ENCODE assay signal across 14 cellular contexts in genomic region chr1:248793592-248793991, GRCh38. TPM values are rescaled to one million over a fixed set of nuclear protein-coding genes. Genes with fewer than 3 reads are reported as not detected.
DNase-seq lines count a peak whose midpoint lies in the region; ATAC-seq, FAIRE-seq and TF ChIP-seq lines count a peak whose summit lies in the region.
"Had no signal": no experiment of that assay in that cellular context is flagged by ENCODE, and none has a peak within 500 bp of the region (broad histone marks: within the 10 kb centered on the region; RNA-seq: fewer than 3 reads in every experiment).

No MANE protein-coding gene starts in this region.

- H3K27me3 ChIP-seq in GM12878 (replicated peaks in 1 of 2; ENCODE audit: control insufficient read depth in 2 of 2, insufficient read depth in 2 of 2, low read length in 1 of 2) (no peaks in the 10 kb centered on the region), HAP-1 (ENCODE audit: low read depth) (peaks cover 8% of the 10 kb centered on the region; the same call in 1 of the 2 replicates)
- H3K27me3 ChIP-seq in CD8-positive, alpha-beta memory T cell (ENCODE audit: insufficient read depth, low read length, poor library complexity, severe bottlenecking) = no peaks in the 10 kb centered on the region
- H3K27me3 ChIP-seq: brain microvascular endothelial cell had no signal

- H3K9me3 Mint-ChIP-seq in CD8-positive, alpha-beta memory T cell = peaks cover 7 to 21% (median 17%) of the 10 kb centered on the region in 5 donors

- H3K4me2 ChIP-seq in GM12878 (ENCODE audit: control insufficient read depth, insufficient read depth) (no peak overlapping the region), OCI-LY7 (ENCODE audit: low read length) (no peak overlapping the region)

- H3K9me3 ChIP-seq in GM12878 (replicated peaks; ENCODE audit: control insufficient read depth, insufficient read depth, low read length) (peaks cover 4% of the 10 kb centered on the region; the same call in 2 of the 3 replicates), OCI-LY7 (ENCODE audit: low read length) (no peaks in the 10 kb centered on the region), HAP-1 (no peaks in the 10 kb centered on the region)
- no peaks in the 10 kb centered on the region for H3K9me3 ChIP-seq in CD8-positive, alpha-beta memory T cell (ENCODE audit: low read length)
- H3K9me3 ChIP-seq: thoracic aorta had no signal

- no peak overlapping the region for H3K4me3 Mint-ChIP-seq in CD8-positive, alpha-beta memory T cell

- H3K4me1 ChIP-seq in GM12878 (ENCODE audit: control insufficient read depth, insufficient read depth, low read length) = peaks cover 18% of the 10 kb centered on the region
- H3K4me1 ChIP-seq in OCI-LY7 (ENCODE audit: insufficient read depth, low read length, poor library complexity, severe bottlenecking) = no peaks in the 10 kb centered on the region
- no peaks in the 10 kb centered on the region for H3K4me1 ChIP-seq in CD8-positive, alpha-beta memory T cell (ENCODE audit: insufficient read depth, low read length)
- H3K4me1 ChIP-seq in HAP-1 = no peaks in the 10 kb centered on the region
- H3K4me1 ChIP-seq: gastroesophageal sphincter had no signal

- no peaks in the 10 kb centered on the region for H3K79me2 ChIP-seq in GM12878 (ENCODE audit: control insufficient read depth, insufficient read depth, low read length)
- H3K79me2 ChIP-seq in OCI-LY7 (ENCODE audit: insufficient read depth, low read depth, low read length) = no peaks in the 10 kb centered on the region

- H3K27me3 Mint-ChIP-seq in CD8-positive, alpha-beta memory T cell = peaks cover 8 to 16% of the 10 kb centered on the region in 2 donors

- ATAC-seq in GM18868 (IDR thresholded peaks at IDR 0.05; ENCODE audit: unreplicated experiment) = peak; percentile 91
- peak; percentile 85 for ATAC-seq in GM21381 (IDR thresholded peaks at IDR 0.05; ENCODE audit: unreplicated experiment)
- peak; percentile 75 for ATAC-seq in HG03066 (IDR thresholded peaks at IDR 0.05; ENCODE audit: low read depth, unreplicated experiment)
- ATAC-seq in GM12878 = peak; percentile 97
- ATAC-seq: gastroesophageal sphincter, HCT116 had no signal

- no peak overlapping the region for H3K4me3 ChIP-seq in GM12878
- no peak overlapping the region for H3K4me3 ChIP-seq in OCI-LY7 (ENCODE audit: low read depth, low read length, poor library complexity, severe bottlenecking)
- H3K4me3 ChIP-seq in CD8-positive, alpha-beta memory T cell (ENCODE audit: low read length) = no peak overlapping the region
- H3K4me3 ChIP-seq in HAP-1 = no peak overlapping the region
- H3K4me3 ChIP-seq: gastroesophageal sphincter, SK-N-MC, thoracic aorta had no signal

- H3K36me3 ChIP-seq in GM12878 (ENCODE audit: control insufficient read depth in 2 of 2, insufficient read depth in 2 of 2, low read length in 1 of 2) (no peaks in the 10 kb centered on the region), OCI-LY7 (ENCODE audit: insufficient read depth, low read length) (no peaks in the 10 kb centered on the region), HAP-1 (replicated peaks) (no peaks in the 10 kb centered on the region)
- no peaks in the 10 kb centered on the region for H3K36me3 ChIP-seq in CD8-positive, alpha-beta memory T cell (ENCODE audit: insufficient read depth, low read length)
- H3K36me3 ChIP-seq: brain microvascular endothelial cell, gastroesophageal sphincter, thoracic aorta had no signal

- H3K9me2 ChIP-seq in OCI-LY7 (ENCODE audit: insufficient read depth, low read length) = no peaks in the 10 kb centered on the region

- peaks cover 0 to 7% (median 0%) of the 10 kb centered on the region in 3 donors for H3K36me3 Mint-ChIP-seq in CD8-positive, alpha-beta memory T cell

- POLR2A ChIA-PET in GM12878 (lab: Charles Lee) = interaction anchor here (1.6 kb wide), 1 partner anchor 12 kb away, joined by 5 read pairs; no protein-coding TSS in a partner anchor
- POLR2A ChIA-PET in OCI-LY7 (lab: Charles Lee) = interaction anchor here (2.2 kb wide), 1 partner anchor 11 kb away, joined by 9 read pairs; no protein-coding TSS in a partner anchor
- POLR2A ChIA-PET in CD8-positive, alpha-beta memory T cell (lab: Charles Lee) = no interaction called here

- BruUV-seq in GM12878 (replicated peaks; lab: Mats Ljungman, UMichigan) (no TSS peak), OCI-LY7 (replicated peaks; lab: Mats Ljungman, UMichigan) (no TSS peak)

- SMC1A ChIA-PET in GM12878 (lab: Charles Lee; ENCODE audit: uncharacterized antibody, unreplicated experiment) = interaction anchor here (0.8 to 7.2 kb wide), 7 partner anchors 12 to 389 kb away, joined by 3 to 89 read pairs (median 4); no protein-coding TSS in a partner anchor

- H2AFZ ChIP-seq in GM12878 (ENCODE audit: control insufficient read depth, low read depth, low read length) (no peak overlapping the region), OCI-LY7 (ENCODE audit: low read length) (no peak overlapping the region)

- TF ChIP-seq RAD21 in GM12878 (IDR thresholded peaks at IDR 0.05; ENCODE audit: insufficient read depth, low read depth, low read length) = 0 out of 2 replicates have a peak, but pooled peaks have one; percentile 9

- intact Hi-C loops in GM12878 (cut with micrococcal nuclease; ENCODE audit: unreplicated experiment) (loop anchor here (1.0 to 5.0 kb wide), 4 partner anchors 12 to 366 kb away; partner anchors contain the start of gene LYPD8), OCI-LY7 (cut with micrococcal nuclease; ENCODE audit: unreplicated experiment) (no loop called here)

- in situ Hi-C loops in GM12878 (cut with MboI) (no loop called here), HAP-1 (cut with MboI; ENCODE audit: low sequenced_read_pairs) (no loop called here)

- H3K27ac Mint-ChIP-seq in CD8-positive, alpha-beta memory T cell = no peak overlapping the region

- CTCF ChIA-PET in GM12878 (lab: Yijun Ruan, JAX) = interaction anchor here (0.8 to 2.8 kb wide), 2 partner anchors 12 to 389 kb away, joined by 3 to 20 read pairs; no protein-coding TSS in a partner anchor
- CTCF ChIA-PET in OCI-LY7 (lab: Charles Lee; ENCODE audit: unreplicated experiment) = no interaction called here
- CTCF ChIA-PET in CD8-positive, alpha-beta memory T cell (lab: Charles Lee) = no interaction called here

- TF ChIP-seq EP300 in GM12878 (IDR thresholded peaks at IDR 0.05; ENCODE audit: borderline replicate concordance in 1 of 2, control insufficient read depth in 1 of 2, low read depth in 2 of 2, low read length in 2 of 2) = peak in 1 of 2 experiments; percentile 86; a peak in 2 of 4 replicates

- FAIRE-seq in GM12878 (lab: Jason Lieb, UNC) = peak; percentile 81

- RAD21 ChIA-PET in GM12878 (lab: Charles Lee; ENCODE audit: unreplicated experiment) = interaction anchor here (1.2 to 4.6 kb wide), 5 partner anchors 11 to 550 kb away, joined by 4 to 43 read pairs (median 5); no protein-coding TSS in a partner anchor

- DNase-seq in GM12878 (ENCODE audit: low read depth, low spot score) (peak; percentile 82), OCI-LY7 (ENCODE audit: low spot score) (no peak), NCI-H748 (lab: John Stamatoyannopoulos, UW; ENCODE audit: unreplicated experiment) (no peak), HAP-1 (ENCODE audit: low spot score in 2 of 2) (no peak)
- DNase-seq in CD8-positive, alpha-beta memory T cell = no peak
- DNase-seq: brain microvascular endothelial cell had no signal

- TF ChIP-seq POLR2A in GM12878 (IDR thresholded peaks at IDR 0.05; ENCODE audit: low read depth, low read length) = no peak

- no peak overlapping the region for H3K9ac ChIP-seq in GM12878 (ENCODE audit: control insufficient read depth, insufficient read depth, low read length)

- no peaks in the 10 kb centered on the region for H4K20me1 ChIP-seq in GM12878 (ENCODE audit: control insufficient read depth, insufficient read depth)
- H4K20me1 ChIP-seq in OCI-LY7 (ENCODE audit: insufficient read depth, low read length) = no peaks in the 10 kb centered on the region

- H3K4me1 Mint-ChIP-seq in CD8-positive, alpha-beta memory T cell = no peaks in the 10 kb centered on the region

- TF ChIP-seq CTCF in GM12878 (IDR thresholded peaks at IDR 0.05 in 2 of 3, conservative IDR thresholded peaks at IDR 0.05 in 1 of 3; ENCODE audit: control insufficient read depth in 2 of 3, extremely low read depth in 1 of 3, insufficient read depth in 1 of 3, low read depth in 3 of 3, low read length in 3 of 3) (no peak), OCI-LY7 (conservative IDR thresholded peaks at IDR 0.05; ENCODE audit: low read length) (no peak)

- no peak overlapping the region for H3K27ac ChIP-seq in GM12878 (ENCODE audit: control insufficient read depth, insufficient read depth)
- no peak overlapping the region for H3K27ac ChIP-seq in OCI-LY7 (ENCODE audit: low read depth, low read length, poor library complexity, severe bottlenecking)
- no peak overlapping the region for H3K27ac ChIP-seq in CD8-positive, alpha-beta memory T cell (ENCODE audit: low read depth, low read length)
- H3K27ac ChIP-seq: brain microvascular endothelial cell, gastroesophageal sphincter, SK-N-MC, thoracic aorta had no signal

RNA-seq across cellular contexts. Expression of gene SH3BP5L, which starts 32.1 kb away (rescaled TPM):
- total RNA-seq in GM12878 (2013; cell fraction: nucleolus; rRNA removed) = 40.1 and 48.2 TPM in 2 replicates
- total RNA-seq in GM12878 (2014; rRNA removed) = 14.3 and 16.7 TPM in 2 replicates
- total RNA-seq in GM12878 (2014; rRNA removed; fragmentation: Illumina TruSeq; extraction: Trizol) = 9.6 and 10.4 TPM in 2 replicates
- total RNA-seq in GM12878 (2021) = 16.8 and 19.1 TPM in 2 replicates
- 4.1 TPM for polyA plus RNA-seq in GM12878 (2011; ENCODE audit: low read depth)
- polyA plus RNA-seq in GM12878 (2011; rRNA removed) = 15.4 and 22.8 TPM in 2 replicates
- polyA plus RNA-seq in GM12878 (2011; cell fraction: cytosol; rRNA removed) = 27.9 and 32.8 TPM in 2 replicates
- polyA plus RNA-seq in GM12878 (2011; cell fraction: nucleus; rRNA removed) = 68.4 and 69.3 TPM in 2 replicates
- polyA plus RNA-seq in GM12878 (2012) = 6.9 and 9.9 TPM in 2 replicates
- 6.5 and 11.4 TPM in 2 replicates for polyA plus RNA-seq in GM12878 (2014; fragmentation: Illumina TruSeq; extraction: Trizol)
- 1 to 10 TPM; 1.1 to 1.6 TPM for polyA plus RNA-seq in GM12878 (2014; fragmentation: Nextera tagmentation; extraction: Ambion mirVana)
- polyA plus RNA-seq in GM12878 (2014; rRNA removed) = 16.1 and 17.4 TPM in 2 replicates
- 1 to 10 TPM; 2.1 TPM for polyA plus RNA-seq in GM12878 (2016; fragmentation: Nextera tagmentation; extraction: Ambion mirVana)
- 21.9 and 25.0 TPM in 2 replicates for polyA minus RNA-seq in GM12878 (2011; rRNA and poly(A)+ RNA removed)
- 5.5 and 7.5 TPM in 2 replicates for polyA minus RNA-seq in GM12878 (2011; cell fraction: cytosol; rRNA and poly(A)+ RNA removed)
- 22.6 and 39.8 TPM in 2 replicates for polyA minus RNA-seq in GM12878 (2011; cell fraction: nucleus; rRNA and poly(A)+ RNA removed)
- 14.5 and 16.9 TPM in 2 replicates for total RNA-seq in OCI-LY7 (2014; rRNA removed; shearing (Covaris generic))
- total RNA-seq in OCI-LY7 (2022) = 21.8 and 24.5 TPM in 2 replicates
- total RNA-seq in CD8-positive, alpha-beta memory T cell = 10 to 100 TPM; 20.1 to 21.8 TPM
- polyA plus RNA-seq in CD8-positive, alpha-beta memory T cell = 3.8 TPM

RNA-seq across cellular contexts. Expression of gene LYPD8, which starts 38.0 kb away (rescaled TPM):
- not detected in 2 replicates for total RNA-seq in GM12878 (2013; cell fraction: nucleolus; rRNA removed)
- not detected in 2 replicates for total RNA-seq in GM12878 (2014; rRNA removed)
- 0.13 TPM in 1 of 2 replicates, not detected in the other for total RNA-seq in GM12878 (2014; rRNA removed; fragmentation: Illumina TruSeq; extraction: Trizol)
- total RNA-seq in GM12878 (2021) = not detected in 2 replicates
- not detected for polyA plus RNA-seq in GM12878 (2011; ENCODE audit: low read depth)
- not detected in 2 replicates for polyA plus RNA-seq in GM12878 (2011; rRNA removed)
- 0.04 TPM in 1 of 2 replicates, not detected in the other for polyA plus RNA-seq in GM12878 (2011; cell fraction: cytosol; rRNA removed)
- polyA plus RNA-seq in GM12878 (2011; cell fraction: nucleus; rRNA removed) = not detected in 2 replicates
- not detected in 2 replicates for polyA plus RNA-seq in GM12878 (2012)
- polyA plus RNA-seq in GM12878 (2014; fragmentation: Illumina TruSeq; extraction: Trizol) = not detected in 2 replicates
- under 1 TPM; 0.18 to 0.40 TPM for polyA plus RNA-seq in GM12878 (2014; fragmentation: Nextera tagmentation; extraction: Ambion mirVana)
- 0.06 TPM in 1 of 2 replicates, not detected in the other for polyA plus RNA-seq in GM12878 (2014; rRNA removed)
- polyA plus RNA-seq in GM12878 (2016; fragmentation: Nextera tagmentation; extraction: Ambion mirVana) = not detected
- 0.21 TPM in 1 of 2 replicates, not detected in the other for polyA minus RNA-seq in GM12878 (2011; rRNA and poly(A)+ RNA removed)
- not detected in 2 replicates for polyA minus RNA-seq in GM12878 (2011; cell fraction: cytosol; rRNA and poly(A)+ RNA removed)
- not detected in 2 replicates for polyA minus RNA-seq in GM12878 (2011; cell fraction: nucleus; rRNA and poly(A)+ RNA removed)
- not detected in 2 replicates for total RNA-seq in OCI-LY7 (2014; rRNA removed; shearing (Covaris generic))
- not detected in 2 replicates for total RNA-seq in OCI-LY7 (2022)
- total RNA-seq in CD8-positive, alpha-beta memory T cell = not detected
- polyA plus RNA-seq in CD8-positive, alpha-beta memory T cell = not detected
- total RNA-seq: gastroesophageal sphincter, mononuclear cell, thoracic aorta had no signal

RNA-seq across cellular contexts. Expression of gene ZNF672, which starts 44.4 kb away (rescaled TPM):
- 39.8 and 45.8 TPM in 2 replicates for total RNA-seq in GM12878 (2013; cell fraction: nucleolus; rRNA removed)
- total RNA-seq in GM12878 (2014; rRNA removed) (37.9 and 43.5 TPM in 2 replicates), GM12878 (2014; rRNA removed; fragmentation: Illumina TruSeq; extraction: Trizol) (13.9 and 14.1 TPM in 2 replicates), GM12878 (2021) (48.6 and 51.3 TPM in 2 replicates), OCI-LY7 (2022) (50.0 and 52.7 TPM in 2 replicates)
- 14.2 TPM for polyA plus RNA-seq in GM12878 (2011; ENCODE audit: low read depth)
- polyA plus RNA-seq in GM12878 (2011; rRNA removed) (33.7 and 48.7 TPM in 2 replicates), GM12878 (2014; fragmentation: Illumina TruSeq; extraction: Trizol) (13.6 and 17.2 TPM in 2 replicates), GM12878 (2014; fragmentation: Nextera tagmentation; extraction: Ambion mirVana) (1 to 10 TPM; 2.9 to 5.2 TPM), GM12878 (2014; rRNA removed) (39.4 and 45.6 TPM in 2 replicates), GM12878 (2016; fragmentation: Nextera tagmentation; extraction: Ambion mirVana) (10 to 100 TPM; 40.2 to 41.7 TPM)
- 66.9 and 77.2 TPM in 2 replicates for polyA plus RNA-seq in GM12878 (2011; cell fraction: cytosol; rRNA removed)
- polyA plus RNA-seq in GM12878 (2011; cell fraction: nucleus; rRNA removed) = 66.8 and 67.5 TPM in 2 replicates
- 20.5 and 27.5 TPM in 2 replicates for polyA plus RNA-seq in GM12878 (2012)
- 54.7 and 63.1 TPM in 2 replicates for polyA minus RNA-seq in GM12878 (2011; rRNA and poly(A)+ RNA removed)
- 24.5 and 27.1 TPM in 2 replicates for polyA minus RNA-seq in GM12878 (2011; cell fraction: cytosol; rRNA and poly(A)+ RNA removed)
- 27.1 and 47.3 TPM in 2 replicates for polyA minus RNA-seq in GM12878 (2011; cell fraction: nucleus; rRNA and poly(A)+ RNA removed)
- total RNA-seq in OCI-LY7 (2014; rRNA removed; shearing (Covaris generic)) = 45.7 and 56.1 TPM in 2 replicates
- 10 to 100 TPM; 52.1 to 55.2 TPM for total RNA-seq in CD8-positive, alpha-beta memory T cell
- polyA plus RNA-seq in CD8-positive, alpha-beta memory T cell = 29.6 TPM
